Comparison of ENCODE assay signal across 16 cellular contexts in genomic region chr18:36871801-36872200, GRCh38. TPM values are rescaled to one million over a fixed set of nuclear protein-coding genes. Genes with fewer than 3 reads are reported as not detected.
A peak's percentile ranks its signal among the peaks of the same experiment; 100 is the strongest.
DNase-seq lines count a peak whose midpoint lies in the region; ATAC-seq and TF ChIP-seq lines count a peak whose summit lies in the region.
"Had no signal": no experiment of that assay in that cellular context is flagged by ENCODE, and none has a peak within 500 bp of the region (broad histone marks: within the 10 kb centered on the region; RNA-seq: fewer than 3 reads in every experiment).

No MANE protein-coding gene starts in this region.

- no peak for DNase-seq in activated naive CD8-positive, alpha-beta T cell treated with anti-CD3 and anti-CD28 coated beads for 36 hours
- DNase-seq in activated naive CD8-positive, alpha-beta T cell treated with anti-CD3 and anti-CD28 coated beads, Interleukin-2, amount 50 U/mL, for 24 hours = no peak
- peak; percentile 37 for DNase-seq in endodermal cell
- DNase-seq in naive B cell = no peak
- no peak for DNase-seq in Peyer's patch
- no peak for DNase-seq in NCI-H774 (lab: John Stamatoyannopoulos, UW)
- DNase-seq: CD8-positive, alpha-beta T cell; COR-L47; DMS153; DMS79 treated with DMSO at 0.1 percent for 48 hours; EL; GDM1; IMR-90 had no signal

- no peak for TF ChIP-seq POLR2A in Peyer's patch (IDR thresholded peaks at IDR 0.05)

- H3K36me3 ChIP-seq in endodermal cell (ENCODE audit: control insufficient read depth, insufficient read depth, low read length) (no peaks in the 10 kb centered on the region), Peyer's patch (no peaks in the 10 kb centered on the region)

- H3K4me1 Mint-ChIP-seq in activated naive CD8-positive, alpha-beta T cell treated with anti-CD3 and anti-CD28 coated beads for 36 hours = peaks cover 6% of the 10 kb centered on the region
- peaks cover 7% of the 10 kb centered on the region for H3K4me1 Mint-ChIP-seq in activated naive CD8-positive, alpha-beta T cell treated with anti-CD3 and anti-CD28 coated beads, Interleukin-2, amount 50 U/mL, for 24 hours
- H3K4me1 Mint-ChIP-seq in endodermal cell = peaks cover 3% of the 10 kb centered on the region
- peaks cover 10 to 21% (median 11%) of the 10 kb centered on the region in 3 donors for H3K4me1 Mint-ChIP-seq in naive B cell
- H3K4me1 Mint-ChIP-seq: CD14-positive monocyte had no signal

- H3K27me3 ChIP-seq in endodermal cell (ENCODE audit: control insufficient read depth, insufficient read depth, low read length, poor library complexity, severe bottlenecking) (no peaks in the 10 kb centered on the region), Peyer's patch (no peaks in the 10 kb centered on the region)

- H3K9me3 ChIP-seq in endodermal cell (ENCODE audit: control insufficient read depth, low read length) (no peaks in the 10 kb centered on the region), Peyer's patch (no peaks in the 10 kb centered on the region)

- WGBS in endodermal cell (ENCODE audit: insufficient coverage in 1 of 2, insufficient read length in 1 of 2), 2 experiments = 97 to 100% methylated on average over 3 of the region's 3 CpGs

- H3K36me3 Mint-ChIP-seq in activated naive CD8-positive, alpha-beta T cell treated with anti-CD3 and anti-CD28 coated beads for 36 hours = peaks cover 57% of the 10 kb centered on the region
- H3K36me3 Mint-ChIP-seq in activated naive CD8-positive, alpha-beta T cell treated with anti-CD3 and anti-CD28 coated beads, Interleukin-2, amount 50 U/mL, for 24 hours (ENCODE audit: low read depth) = peaks cover 46% of the 10 kb centered on the region
- H3K36me3 Mint-ChIP-seq in endodermal cell (ENCODE audit: low read depth) (peaks cover 8% of the 10 kb centered on the region), naive B cell (peaks cover 12 to 13% of the 10 kb centered on the region in 2 donors)

- peak overlapping the region; percentile 62 for H3K27ac Mint-ChIP-seq in activated naive CD8-positive, alpha-beta T cell treated with anti-CD3 and anti-CD28 coated beads for 36 hours
- no peak overlapping the region for H3K27ac Mint-ChIP-seq in activated naive CD8-positive, alpha-beta T cell treated with anti-CD3 and anti-CD28 coated beads, Interleukin-2, amount 50 U/mL, for 24 hours
- H3K27ac Mint-ChIP-seq in endodermal cell (no peak overlapping the region), naive B cell (peak overlapping the region in 5 of 6 donors; percentile 5 to 47 (median 23))
- H3K27ac Mint-ChIP-seq: CD14-positive monocyte; CD8-positive, alpha-beta T cell had no signal

- no peak overlapping the region for H3K9ac ChIP-seq in endodermal cell (ENCODE audit: extremely low read depth, low read length, poor library complexity, severe bottlenecking)

- H3K27ac ChIP-seq in endodermal cell (ENCODE audit: low read depth, low read length) (no peak overlapping the region), Peyer's patch (no peak overlapping the region)
- H3K27ac ChIP-seq: 22Rv1 had no signal

- no peak overlapping the region for H3K4me3 Mint-ChIP-seq in activated naive CD8-positive, alpha-beta T cell treated with anti-CD3 and anti-CD28 coated beads for 36 hours
- no peak overlapping the region for H3K4me3 Mint-ChIP-seq in activated naive CD8-positive, alpha-beta T cell treated with anti-CD3 and anti-CD28 coated beads, Interleukin-2, amount 50 U/mL, for 24 hours
- no peak overlapping the region for H3K4me3 Mint-ChIP-seq in endodermal cell
- H3K4me3 Mint-ChIP-seq in naive B cell = peak overlapping the region in 1 of 8 donors; percentile 67
- H3K4me3 Mint-ChIP-seq: CD14-positive monocyte; CD8-positive, alpha-beta T cell had no signal

- no peaks in the 10 kb centered on the region for H3K4me1 ChIP-seq in endodermal cell (ENCODE audit: control insufficient read depth, insufficient read depth, low read length)
- H3K4me1 ChIP-seq in Peyer's patch = no peaks in the 10 kb centered on the region

- peaks cover 9% of the 10 kb centered on the region for H3K9me3 Mint-ChIP-seq in activated naive CD8-positive, alpha-beta T cell treated with anti-CD3 and anti-CD28 coated beads for 36 hours
- H3K9me3 Mint-ChIP-seq in activated naive CD8-positive, alpha-beta T cell treated with anti-CD3 and anti-CD28 coated beads, Interleukin-2, amount 50 U/mL, for 24 hours = peaks cover 13% of the 10 kb centered on the region
- H3K9me3 Mint-ChIP-seq in endodermal cell = peaks cover 13% of the 10 kb centered on the region
- peaks cover 0 to 20% (median 11%) of the 10 kb centered on the region in 7 donors for H3K9me3 Mint-ChIP-seq in naive B cell

- no peak for ATAC-seq in activated naive CD8-positive, alpha-beta T cell treated with anti-CD3 and anti-CD28 coated beads, Interleukin-2, amount 50 U/mL, for 24 hours
- no peak for ATAC-seq in naive B cell (ENCODE audit: low read depth in 2 of 2)
- ATAC-seq in HG02798 (IDR thresholded peaks at IDR 0.05; ENCODE audit: poor library complexity, unreplicated experiment) = no peak
- ATAC-seq: CD8-positive, alpha-beta T cell had no signal

- H3K27me3 Mint-ChIP-seq in activated naive CD8-positive, alpha-beta T cell treated with anti-CD3 and anti-CD28 coated beads for 36 hours = no peaks in the 10 kb centered on the region
- H3K27me3 Mint-ChIP-seq in activated naive CD8-positive, alpha-beta T cell treated with anti-CD3 and anti-CD28 coated beads, Interleukin-2, amount 50 U/mL, for 24 hours = no peaks in the 10 kb centered on the region
- H3K27me3 Mint-ChIP-seq in endodermal cell (ENCODE audit: insufficient read depth) (no peaks in the 10 kb centered on the region), naive B cell (no peaks in the 10 kb centered on the region)

- TF ChIP-seq CTCF in endodermal cell (conservative IDR thresholded peaks at IDR 0.05) (no peak), Peyer's patch (IDR thresholded peaks at IDR 0.05) (no peak)

- H3K4me3 ChIP-seq in endodermal cell (ENCODE audit: low read length) (no peak overlapping the region), Peyer's patch (no peak overlapping the region)

RNA-seq across cellular contexts. Expression of gene KIAA1328, which starts 42.9 kb away (rescaled TPM):
- 1 to 10 TPM; 5.0 to 5.6 TPM for total RNA-seq in activated naive CD8-positive, alpha-beta T cell treated with anti-CD3 and anti-CD28 coated beads for 36 hours
- total RNA-seq in endodermal cell (1 to 10 TPM; 7.6 to 8.4 TPM), Peyer's patch (10 to 100 TPM; 15.4 to 51.2 (median 18.8) TPM)
- 7.5 TPM for polyA plus RNA-seq in endodermal cell (2013, experiment 1 of 2)
- polyA plus RNA-seq in endodermal cell (2013, experiment 2 of 2) = 7.3 TPM
- 10 to 100 TPM; 11.6 to 19.9 (median 14.9) TPM for polyA plus RNA-seq in naive B cell (ENCODE audit: low read depth in 6 of 6)

RNA-seq across cellular contexts. Expression of gene TPGS2, which starts 43.0 kb away (rescaled TPM):
- total RNA-seq in activated naive CD8-positive, alpha-beta T cell treated with anti-CD3 and anti-CD28 coated beads for 36 hours = 10 to 100 TPM; 77.3 to 83.2 TPM
- 100 to 1,000 TPM; 117 to 128 TPM for total RNA-seq in endodermal cell
- polyA plus RNA-seq in endodermal cell (2013, experiment 1 of 2) = 194 TPM
- polyA plus RNA-seq in endodermal cell (2013, experiment 2 of 2) = 184 TPM
- polyA plus RNA-seq in naive B cell (ENCODE audit: low read depth in 6 of 6) = 10 to 100 TPM; 39.2 to 57.5 (median 52.5) TPM
- 10 to 100 TPM; 32.1 to 87.9 (median 58.2) TPM for total RNA-seq in Peyer's patch

Comparison
In these comparisons a context has a peak if more than half of its experiments do, and no peak if none do; other contexts are left out.
1. H3K27ac Mint-ChIP-seq: peak in activated naive CD8-positive, alpha-beta T cell treated with anti-CD3 and anti-CD28 coated beads for 36 hours (single experiment) and naive B cell (5 of 6); none in activated naive CD8-positive, alpha-beta T cell treated with anti-CD3 and anti-CD28 coated beads, Interleukin-2, amount 50 U/mL, for 24 hours (single experiment) and endodermal cell (single experiment).